8 cellular contexts compared by ENCODE assay signal in the genomic region with DNA sequence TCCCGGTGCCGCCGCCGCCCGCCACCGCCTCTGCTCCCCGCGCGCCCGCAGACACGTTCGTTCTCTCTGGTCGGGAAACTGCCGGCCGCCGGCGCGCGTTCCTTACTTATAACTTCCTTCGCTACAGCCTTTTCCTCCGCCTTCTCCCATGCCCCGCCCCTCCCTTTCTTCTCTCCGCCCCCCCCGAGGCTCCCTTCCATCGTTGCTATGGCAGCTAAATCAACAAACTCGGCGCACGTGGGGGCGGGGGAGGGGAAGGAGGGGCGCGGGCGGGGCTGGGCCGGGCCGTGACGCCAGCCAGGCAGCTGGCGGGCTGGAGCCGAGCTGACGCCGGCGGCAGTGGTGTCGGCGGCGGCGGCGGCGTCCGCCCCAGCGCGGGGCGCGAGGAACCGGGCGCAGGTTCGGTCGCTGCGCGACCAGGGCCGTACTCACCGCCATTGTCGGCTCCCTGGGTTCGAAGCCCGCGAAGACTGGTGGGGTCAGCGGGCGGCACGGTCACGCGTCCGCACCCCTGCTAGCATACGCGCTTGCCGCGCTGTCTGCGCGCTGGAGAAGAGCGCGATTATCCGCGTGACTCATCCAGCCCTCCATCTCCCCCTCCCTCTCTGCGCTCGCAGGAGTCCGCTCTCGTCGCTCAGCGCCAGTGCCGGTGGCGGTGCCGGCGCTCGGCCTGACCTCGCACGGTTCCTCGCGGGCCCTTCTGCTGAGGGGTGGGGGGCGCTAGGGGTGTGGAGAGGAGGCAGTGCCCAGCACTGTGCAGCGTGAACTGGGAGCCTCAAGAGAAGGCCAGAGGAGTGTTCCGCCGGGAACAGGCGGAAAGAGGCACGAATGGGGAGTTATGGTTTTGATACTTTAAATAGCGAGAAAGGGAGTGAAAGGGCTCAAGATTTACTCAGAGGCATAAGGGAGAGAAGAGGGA. TPM values are rescaled to one million over a fixed set of nuclear protein-coding genes. Genes with fewer than 3 reads are reported as not detected.
DNase-seq lines count a peak whose midpoint lies in the region; ATAC-seq and TF ChIP-seq lines count a peak whose summit lies in the region.

Gene KLF4 (minus strand): TSS at position 83 of the 919 bp plus-strand sequence. CDS start 597 bp downstream, outside the sequence.

- DNase-seq in ELF-1 (ENCODE audit: low read depth, low spot score) (peak; percentile 90), HCT116 (ENCODE audit: low read depth, low spot score) (peak; percentile 86), NCI-H1048 (lab: John Stamatoyannopoulos, UW) (peak; percentile 75), SKM-1 treated with dmso at 0.1 percent for 144 hours (lab: John Stamatoyannopoulos, UW; ENCODE audit: unreplicated experiment) (peak; percentile 54), anterior cingulate cortex (lab: John Stamatoyannopoulos, UW) (peak; percentile 22 to 92 (median 80)), left ventricle myocardium inferior (peak; percentile 92), pons (ENCODE audit: low spot score) (peak; percentile 71), type B pancreatic cell (ENCODE audit: extremely low spot score, unreplicated experiment) (peak; percentile 90)

- peaks cover 80% of the 10 kb centered on the region for H3K27me3 Mint-ChIP-seq in type B pancreatic cell

- no peaks in the 10 kb centered on the region for H3K9me3 Mint-ChIP-seq in type B pancreatic cell

- H3K4me3 ChIP-seq in HCT116 (replicated peaks in 1 of 2; ENCODE audit: low read depth in 1 of 2, low read length in 2 of 2) (peak within 1 kb of the TSS; percentile 75 to 92), left ventricle myocardium inferior (peak within 1 kb of the TSS; percentile 77)

- peaks cover 14 to 28% of the 10 kb centered on the region in 2 experiments for H3K36me3 ChIP-seq in HCT116 (ENCODE audit: control insufficient read depth in 1 of 2, insufficient read depth in 2 of 2, low read length in 2 of 2)
- H3K36me3 ChIP-seq in left ventricle myocardium inferior: peaks cover 18% of the 10 kb centered on the region

- peak within 1 kb of the TSS; percentile 96 for H3K4me2 ChIP-seq in HCT116 (ENCODE audit: low read length)

- H3K4me3 Mint-ChIP-seq in type B pancreatic cell: peak within 1 kb of the TSS; percentile 93

- POLR2A ChIA-PET in HCT116 (lab: Charles Lee): interaction anchor here (0.5 to 1.6 kb wide), 11 partner anchors 9 to 586 kb away, joined by 3 to 8 read pairs (median 3); no protein-coding TSS in a partner anchor

- BruUV-seq in HCT116 (replicated peaks; lab: Mats Ljungman, UMichigan): no TSS peak

- H3K9me3 ChIP-seq in HCT116 (ENCODE audit: control insufficient read depth in 1 of 2, insufficient read depth in 1 of 2, low read depth in 1 of 2, low read length in 2 of 2): no peaks in the 10 kb centered on the region
- H3K9me3 ChIP-seq in left ventricle myocardium inferior (replicated peaks): no peaks in the 10 kb centered on the region

- TF ChIP-seq CTCF in HCT116 (IDR thresholded peaks at IDR 0.05 in 2 of 3, conservative IDR thresholded peaks at IDR 0.05 in 1 of 3; ENCODE audit: borderline replicate concordance in 1 of 3, insufficient read depth in 1 of 3, low read depth in 2 of 3, low read length in 2 of 3): no peak
- no peak for TF ChIP-seq CTCF in left ventricle myocardium inferior (IDR thresholded peaks at IDR 0.05; ENCODE audit: borderline replicate concordance)
- no peak for TF ChIP-seq CTCF in type B pancreatic cell (conservative IDR thresholded peaks at IDR 0.05)

- TF ChIP-seq RAD21 in HCT116 (IDR thresholded peaks at IDR 0.05; ENCODE audit: low read depth): no peak

- peaks cover 14% of the 10 kb centered on the region for H3K36me3 Mint-ChIP-seq in type B pancreatic cell

- H3K4me1 ChIP-seq in HCT116 (ENCODE audit: control insufficient read depth in 1 of 2, insufficient read depth in 2 of 2, low read length in 2 of 2) (peaks cover 0 to 40% of the 10 kb centered on the region in 2 experiments; a peak in 3 of 4 replicates), left ventricle myocardium inferior (peaks cover 62% of the 10 kb centered on the region)

- TF ChIP-seq POLR2A in HCT116 (IDR thresholded peaks at IDR 0.05; ENCODE audit: borderline replicate concordance, extremely low read depth, insufficient read depth, insufficient read length): peak; percentile 41

- H3K4me1 Mint-ChIP-seq in type B pancreatic cell (ENCODE audit: unreplicated experiment): peaks cover 15% of the 10 kb centered on the region

- no peak within 1 kb of the TSS for H2AFZ ChIP-seq in HCT116 (ENCODE audit: low read depth, low read length, poor library complexity, severe bottlenecking)

- H4K20me1 ChIP-seq in HCT116 (ENCODE audit: insufficient read depth): no peaks in the 10 kb centered on the region

- RAD21 ChIA-PET in HCT116 (lab: Charles Lee; ENCODE audit: low non-redundant PET in 1 of 2, low total read pairs in 2 of 2, uncharacterized antibody in 2 of 2, unreplicated experiment in 2 of 2): interaction anchor here in 1 of 2 experiments (0.6 to 0.7 kb wide), 2 partner anchors 62 to 978 kb away, joined by 5 to 6 read pairs; no protein-coding TSS in a partner anchor

- H3K9me2 ChIP-seq in HCT116 (ENCODE audit: insufficient read depth): no peaks in the 10 kb centered on the region

- intact Hi-C loops in HCT116 (cut with micrococcal nuclease) (loop anchor here (1.0 to 10.0 kb wide), 3 partner anchors 262 to 955 kb away; no protein-coding TSS in a partner anchor), left ventricle myocardium inferior (cut with micrococcal nuclease) (loop anchor here (5.0 kb wide), 1 partner anchor 147 kb away; no protein-coding TSS in a partner anchor)

- H3K79me2 ChIP-seq in HCT116 (ENCODE audit: insufficient read depth, low read length): peaks cover 42% of the 10 kb centered on the region

- H3K27me3 ChIP-seq in HCT116 (ENCODE audit: insufficient read depth, low read length): no peaks in the 10 kb centered on the region
- no peaks in the 10 kb centered on the region for H3K27me3 ChIP-seq in left ventricle myocardium inferior (ENCODE audit: low read depth)

- peak within 1 kb of the TSS; percentile 97 for H3K27ac Mint-ChIP-seq in type B pancreatic cell

- ATAC-seq in HCT116: peak; percentile 77

- H3K27ac ChIP-seq in HCT116 (ENCODE audit: low read depth, low read length) (peak within 1 kb of the TSS; percentile 74), left ventricle myocardium inferior (replicated peaks) (peak within 1 kb of the TSS; percentile 98)

- H3K9ac ChIP-seq in HCT116 (ENCODE audit: low read length): peak within 1 kb of the TSS; percentile 87

- CTCF ChIA-PET in HCT116 (lab: Charles Lee): no interaction called here

TF ChIP-seq in HCT116, 20 proteins besides CTCF, POLR2A, EP300 and RAD21:
- TF ChIP-seq TCF7L2 (IDR thresholded peaks at IDR 0.05; ENCODE audit: borderline replicate concordance, extremely low read depth, insufficient read depth, insufficient read length) (peak; percentile 81), POLR2AphosphoS5 (IDR thresholded peaks at IDR 0.05; ENCODE audit: low read depth, low read length) (peak; percentile 96), ATF3 (IDR thresholded peaks at IDR 0.05) (no peak), YY1 (IDR thresholded peaks at IDR 0.05; ENCODE audit: extremely low read depth, insufficient replicate concordance, low read depth, low read length) (peak; percentile 9)

RNA-seq across cellular contexts. Expression of gene KLF4, which starts in this region (rescaled TPM):
- 92.8 TPM for total RNA-seq in HCT116 (2021; ENCODE audit: unreplicated experiment)
- polyA plus RNA-seq in HCT116 (2012): 84.0 and 121 TPM in 2 replicates
- total RNA-seq in left ventricle myocardium inferior: 28.0 TPM
- total RNA-seq in type B pancreatic cell (ENCODE audit: low replicate concordance): 49.5 and 136 TPM in 2 replicates

Comparison
In these comparisons a context has a peak if more than half of its experiments do, and no peak if none do; other contexts are left out.
1. Peak in every context shown above with its lines: DNase-seq, ATAC-seq, H3K4me3 ChIP-seq and H3K27ac ChIP-seq.